8 cellular contexts compared by ENCODE assay signal in the genomic region with DNA sequence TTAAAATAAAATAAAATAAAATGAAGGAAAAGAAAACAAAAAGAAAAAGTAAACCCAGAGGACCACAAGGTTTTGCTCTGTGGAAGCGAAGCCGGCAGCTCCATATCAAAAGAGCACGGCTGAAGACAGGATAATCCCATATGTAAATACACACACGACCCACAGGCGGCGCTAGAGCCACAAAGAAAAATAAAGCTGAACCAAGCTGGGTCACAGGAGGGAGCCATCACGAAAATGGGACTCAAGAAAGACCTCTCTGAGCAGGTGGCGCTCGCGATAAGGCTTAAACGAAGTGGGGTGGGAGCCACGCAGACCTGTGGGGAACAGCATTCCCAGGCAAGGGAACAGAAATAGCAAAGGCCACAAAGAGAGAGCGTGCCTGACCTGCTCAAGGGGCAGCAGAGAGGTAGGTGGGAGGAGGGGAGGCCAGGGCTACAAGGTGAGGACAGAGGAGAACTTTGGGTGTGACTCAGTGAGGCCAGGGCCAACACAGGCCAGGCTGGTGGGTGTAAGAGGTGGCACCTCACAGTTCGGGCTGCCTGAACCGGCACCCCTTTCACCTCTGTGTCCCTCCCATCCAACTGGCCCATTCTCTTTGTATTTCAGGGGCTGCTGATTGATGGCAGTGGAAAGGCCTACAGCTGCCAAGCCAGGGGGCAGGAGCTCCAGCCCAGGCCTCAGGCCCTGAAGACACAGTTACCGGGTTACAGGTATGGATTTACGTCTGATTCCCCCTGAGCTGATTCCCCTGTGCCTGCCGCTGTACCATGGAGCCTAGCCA. TPM values are rescaled to one million over a fixed set of nuclear protein-coding genes. Genes with fewer than 3 reads are reported as not detected.
A peak's percentile ranks its signal among the peaks of the same experiment; 100 is the strongest.
DNase-seq lines count a peak whose midpoint lies in the region; ATAC-seq and TF ChIP-seq lines count a peak whose summit lies in the region.

No MANE protein-coding gene starts in this region.

- H3K27ac ChIP-seq in 22Rv1: no peak overlapping the region
- no peak overlapping the region for H3K27ac ChIP-seq in VCaP
- no peak overlapping the region for H3K27ac ChIP-seq in mammary epithelial cell (ENCODE audit: insufficient read depth, low read depth, low read length)

- in situ Hi-C loops in mammary epithelial cell (cut with MboI; ENCODE audit: low sequenced_read_pairs in 2 of 2): no loop called here

- DNase-seq in GM19238 (ENCODE audit: insufficient read length, low spot score) (peak; percentile 44), NCI-H2196 (lab: John Stamatoyannopoulos, UW; ENCODE audit: unreplicated experiment) (peak; percentile 85), mammary epithelial cell (peak; percentile 38), kidney epithelial cell (ENCODE audit: low read depth) (no peak)
- peak; percentile 73 for DNase-seq in stimulated activated CD4-positive, alpha-beta T cell treated with anti-CD3 and anti-CD28 coated beads, Interleukin-4, amount 100 ng/mL, for 24 hours

- no peak overlapping the region for H2AFZ ChIP-seq in mammary epithelial cell (ENCODE audit: low read depth, low read length)

- H3K36me3 ChIP-seq in mammary epithelial cell (ENCODE audit: insufficient read depth, low read length) (no peaks in the 10 kb centered on the region), kidney epithelial cell (ENCODE audit: control insufficient read depth, insufficient read depth, low read length) (no peaks in the 10 kb centered on the region)

- peaks cover 7% of the 10 kb centered on the region for H3K9me3 ChIP-seq in mammary epithelial cell (replicated peaks; ENCODE audit: insufficient read depth, low read length)

- peak; percentile 93 for TF ChIP-seq CTCF in 22Rv1 (IDR thresholded peaks at IDR 0.05)
- TF ChIP-seq CTCF in VCaP (conservative IDR thresholded peaks at IDR 0.05): peak; percentile 95
- peak; percentile 80 to 82 for TF ChIP-seq CTCF in mammary epithelial cell (conservative IDR thresholded peaks at IDR 0.05 in 1 of 2, IDR thresholded peaks at IDR 0.05 in 1 of 2; ENCODE audit: extremely low read depth in 1 of 2, insufficient read depth in 1 of 2, low read depth in 1 of 2, low read length in 2 of 2)
- TF ChIP-seq CTCF in kidney epithelial cell (IDR thresholded peaks at IDR 0.05; ENCODE audit: insufficient read depth, low read length, poor library complexity, severe bottlenecking): peak; percentile 76

- H3K9ac ChIP-seq in mammary epithelial cell (ENCODE audit: insufficient read depth, low read length): no peak overlapping the region

- no TSS peak for BruUV-seq in mammary epithelial cell (replicated peaks; lab: Mats Ljungman, UMichigan)

- whole genome bisulfite sequencing in mammary epithelial cell (ENCODE audit: low coverage, missing lambda C conversion rate): 49% methylated on average over 11 of the region's 18 CpGs

- CTCF ChIA-PET in mammary epithelial cell (lab: Charles Lee; ENCODE audit: low non-redundant PET): interaction anchor here (0.5 to 1.1 kb wide), 10 partner anchors 10 to 507 kb away, joined by 3 to 11 read pairs (median 4); no protein-coding TSS in a partner anchor

- intact Hi-C loops in mammary epithelial cell (cut with micrococcal nuclease): loop anchor here (1.0 to 5.0 kb wide), 5 partner anchors 67 to 530 kb away; no protein-coding TSS in a partner anchor

- dilution Hi-C loops in mammary epithelial cell (cut with HindIII; ENCODE audit: low sequenced_read_pairs): no loop called here

- H3K27me3 ChIP-seq in mammary epithelial cell (ENCODE audit: insufficient read depth, low read length) (no peaks in the 10 kb centered on the region), kidney epithelial cell (ENCODE audit: control insufficient read depth, insufficient read depth, low read length) (peaks cover 4% of the 10 kb centered on the region)

- no peaks in the 10 kb centered on the region for H3K4me1 ChIP-seq in mammary epithelial cell (ENCODE audit: insufficient read depth, low read length)

- H3K4me2 ChIP-seq in mammary epithelial cell (ENCODE audit: insufficient read depth, low read depth, low read length): no peak overlapping the region

- no peaks in the 10 kb centered on the region for H4K20me1 ChIP-seq in mammary epithelial cell (ENCODE audit: insufficient read depth, low read length)

- H3K4me3 ChIP-seq in mammary epithelial cell (replicated peaks in 1 of 3; ENCODE audit: insufficient read depth in 1 of 3, low read depth in 2 of 3, low read length in 3 of 3) (no peak overlapping the region), kidney epithelial cell (ENCODE audit: low read depth, low read length) (no peak overlapping the region)

- ATAC-seq in GM21717 (IDR thresholded peaks at IDR 0.05; ENCODE audit: unreplicated experiment): no peak

- no peaks in the 10 kb centered on the region for H3K79me2 ChIP-seq in mammary epithelial cell (ENCODE audit: insufficient read depth, low read length)

RNA-seq across cellular contexts. Expression of a gene that starts 26.0 kb away (rescaled TPM):
- total RNA-seq in mammary epithelial cell (under 1 TPM in 1 of 2 donors, not detected in 1; 0.17 TPM), kidney epithelial cell (0.88 and 2.7 TPM in 2 replicates)
- polyA plus RNA-seq in mammary epithelial cell: not detected
- not detected for polyA minus RNA-seq in mammary epithelial cell

RNA-seq across cellular contexts. Expression of a gene that starts 59.5 kb away (rescaled TPM):
- total RNA-seq in mammary epithelial cell (under 1 TPM in 1 of 2 donors, not detected in 1; 0.17 TPM), kidney epithelial cell (not detected in 2 replicates)
- 0.01 TPM for polyA plus RNA-seq in mammary epithelial cell
- polyA minus RNA-seq in mammary epithelial cell: not detected
